ENCODE assay signal across 22 cellular contexts in genomic region chr2:8750221-8750620, GRCh38.
"Had no signal": no experiment of that assay in that cellular context is flagged by ENCODE, and none has a peak within 500 bp of the region (broad histone marks: within the 10 kb centered on the region; RNA-seq: fewer than 3 reads in every experiment).

No MANE protein-coding gene starts in this region.

- H3K9me3 Mint-ChIP-seq: activated B cell treated with CpG ODN at 0.5 μM for 24 hours; activated CD4-positive, alpha-beta memory T cell treated with anti-CD3 and anti-CD28 coated beads for 36 hours; activated naive CD4-positive, alpha-beta T cell treated with anti-CD3 and anti-CD28 coated beads for 36 hours; activated naive CD8-positive, alpha-beta T cell treated with anti-CD3 and anti-CD28 coated beads, Interleukin-2, amount 10 ng/mL, durations not matched to agents 7 days and 5 days; activated T-cell treated with anti-CD3 and anti-CD28 coated beads, Interleukin-2, amount 50 U/mL, for 72 hours; naive thymus-derived CD8-positive, alpha-beta T cell; stimulated activated memory B cell treated with anti-CD40 and anti-IgM and Interleukin-4, amounts not matched to agents 10 μg/mL and 1 μg/mL and 100 μg/mL, for 72 hours had no signal

- H3K27me3 Mint-ChIP-seq: activated B cell treated with CpG ODN at 0.5 μM for 24 hours; activated CD4-positive, alpha-beta memory T cell treated with anti-CD3 and anti-CD28 coated beads for 36 hours; activated naive CD8-positive, alpha-beta T cell treated with anti-CD3 and anti-CD28 coated beads, Interleukin-2, amount 10 ng/mL, durations not matched to agents 7 days and 5 days; naive thymus-derived CD8-positive, alpha-beta T cell; stimulated activated memory B cell treated with anti-CD40 and anti-IgM and Interleukin-4, amounts not matched to agents 10 μg/mL and 1 μg/mL and 100 μg/mL, for 72 hours; T-helper 17 cell had no signal

- H3K27ac ChIP-seq: foreskin keratinocyte, left lung, prostate gland, stomach, suprapubic skin, tibial nerve had no signal

- DNase-seq: activated B cell treated with CpG ODN at 0.5 μM for 24 hours; activated CD4-positive, alpha-beta memory T cell treated with anti-CD3 and anti-CD28 coated beads for 36 hours; activated CD4-positive, alpha-beta T cell treated with anti-CD3 and anti-CD28 coated beads for 4 hours; activated effector memory CD4-positive, alpha-beta T cell treated with Interleukin-2 at 50 U/mL for 16 hours; activated naive CD4-positive, alpha-beta T cell treated with anti-CD3 and anti-CD28 coated beads for 36 hours; activated naive CD8-positive, alpha-beta T cell treated with anti-CD3 and anti-CD28 coated beads, Interleukin-2, amount 10 ng/mL, durations not matched to agents 7 days and 5 days; activated T-cell treated with anti-CD3 and anti-CD28 coated beads, Interleukin-2, amount 50 U/mL, for 72 hours; anterior cingulate cortex; cerebellar nuclear complex; foreskin keratinocyte; kidney; left lung; naive thymus-derived CD8-positive, alpha-beta T cell; stimulated activated CD4-positive, alpha-beta T cell treated with anti-CD3 and anti-CD28 coated beads, Interleukin-1b, Interleukin-23, amount 100 ng/mL, for 48 hours; stomach; SW 1271; T-helper 17 cell had no signal

- H3K36me3 ChIP-seq: prostate gland had no signal

- H3K4me1 Mint-ChIP-seq: activated B cell treated with CpG ODN at 0.5 μM for 24 hours; stimulated activated memory B cell treated with anti-CD40 and anti-IgM and Interleukin-4, amounts not matched to agents 10 μg/mL and 1 μg/mL and 100 μg/mL, for 72 hours had no signal

- H3K27me3 ChIP-seq: foreskin keratinocyte, left lung, stomach, suprapubic skin, tibial nerve had no signal

- H3K4me3 Mint-ChIP-seq: activated B cell treated with CpG ODN at 0.5 μM for 24 hours; activated CD4-positive, alpha-beta memory T cell treated with anti-CD3 and anti-CD28 coated beads for 36 hours; activated naive CD4-positive, alpha-beta T cell treated with anti-CD3 and anti-CD28 coated beads for 36 hours; activated naive CD8-positive, alpha-beta T cell treated with anti-CD3 and anti-CD28 coated beads, Interleukin-2, amount 10 ng/mL, durations not matched to agents 7 days and 5 days; activated T-cell treated with anti-CD3 and anti-CD28 coated beads, Interleukin-2, amount 50 U/mL, for 72 hours; naive thymus-derived CD8-positive, alpha-beta T cell; stimulated activated memory B cell treated with anti-CD40 and anti-IgM and Interleukin-4, amounts not matched to agents 10 μg/mL and 1 μg/mL and 100 μg/mL, for 72 hours; T-helper 17 cell had no signal

- H3K4me3 ChIP-seq: left lung, prostate gland, stomach, suprapubic skin, tibial nerve had no signal

- H3K27ac Mint-ChIP-seq: activated B cell treated with CpG ODN at 0.5 μM for 24 hours; activated CD4-positive, alpha-beta memory T cell treated with anti-CD3 and anti-CD28 coated beads for 36 hours; activated naive CD4-positive, alpha-beta T cell treated with anti-CD3 and anti-CD28 coated beads for 36 hours; activated naive CD8-positive, alpha-beta T cell treated with anti-CD3 and anti-CD28 coated beads, Interleukin-2, amount 10 ng/mL, durations not matched to agents 7 days and 5 days; activated T-cell treated with anti-CD3 and anti-CD28 coated beads, Interleukin-2, amount 50 U/mL, for 72 hours; naive thymus-derived CD8-positive, alpha-beta T cell; stimulated activated memory B cell treated with anti-CD40 and anti-IgM and Interleukin-4, amounts not matched to agents 10 μg/mL and 1 μg/mL and 100 μg/mL, for 72 hours; T-helper 17 cell had no signal

- ATAC-seq: activated T-cell treated with anti-CD3 and anti-CD28 coated beads, Interleukin-2, amount 50 U/mL, for 72 hours; foreskin keratinocyte; left lung; naive thymus-derived CD8-positive, alpha-beta T cell; stimulated activated memory B cell treated with anti-CD40 and anti-IgM and Interleukin-4, amounts not matched to agents 10 μg/mL and 1 μg/mL and 100 μg/mL, for 72 hours; T-helper 17 cell had no signal

- H3K4me1 ChIP-seq: foreskin keratinocyte, left lung, prostate gland had no signal

- H3K9me3 ChIP-seq: left lung, prostate gland, stomach, suprapubic skin, tibial nerve had no signal

- FAIRE-seq: kidney, urothelium cell line had no signal
